Comparison of ENCODE assay signal across 11 cellular contexts in genomic region chr2:187169108-187169713, GRCh38.
DNase-seq lines count a peak whose midpoint lies in the region; ATAC-seq and TF ChIP-seq lines count a peak whose summit lies in the region.
"Had no signal": no experiment of that assay in that cellular context is flagged by ENCODE, and none has a peak within 500 bp of the region (broad histone marks: within the 10 kb centered on the region; RNA-seq: fewer than 3 reads in every experiment).

No MANE protein-coding gene starts in this region.

- H3K9me3 ChIP-seq in hepatocyte (ENCODE audit: low read depth): no peaks in the 10 kb centered on the region
- H3K9me3 ChIP-seq: breast epithelium had no signal

- no peak overlapping the region for H3K27ac ChIP-seq in hepatocyte
- H3K27ac ChIP-seq: breast epithelium had no signal

- H4K20me1 ChIP-seq in hepatocyte (ENCODE audit: insufficient read depth, poor library complexity, severe bottlenecking): no peaks in the 10 kb centered on the region

- H2AFZ ChIP-seq in hepatocyte: no peak overlapping the region

- peak; percentile 16 for DNase-seq in astrocyte of the spinal cord (ENCODE audit: low read depth, low spot score)
- no peak for DNase-seq in hepatocyte (ENCODE audit: low spot score)
- DNase-seq in NCI-H82 (lab: John Stamatoyannopoulos, UW): no peak
- no peak for DNase-seq in dedifferentiated amniotic fluid mesenchymal stem cell (ENCODE audit: extremely low spot score)
- DNase-seq in cerebellum (ENCODE audit: low spot score): no peak
- DNase-seq: DMS79, left cardiac atrium had no signal

- H3K4me3 ChIP-seq in astrocyte of the spinal cord (ENCODE audit: low read depth, low read length) (no peak overlapping the region), hepatocyte (no peak overlapping the region)
- H3K4me3 ChIP-seq: breast epithelium had no signal

- no peaks in the 10 kb centered on the region for H3K9me2 ChIP-seq in hepatocyte (replicated peaks; ENCODE audit: insufficient read depth)

- 65% methylated on average over 3 of the region's 3 CpGs for WGBS in hepatocyte (ENCODE audit: low lambda C conversion rate, missing lambda C conversion rate)

- H3K36me3 ChIP-seq in hepatocyte (replicated peaks; ENCODE audit: insufficient read depth, low read depth): no peaks in the 10 kb centered on the region
- H3K36me3 ChIP-seq: breast epithelium had no signal

- in situ Hi-C loops in astrocyte of the spinal cord (cut with HindIII; ENCODE audit: low sequenced_read_pairs): no loop called here

- TF ChIP-seq CTCF in astrocyte of the spinal cord (IDR thresholded peaks at IDR 0.05; ENCODE audit: low read depth, low read length): no peak
- no peak for TF ChIP-seq CTCF in hepatocyte (IDR thresholded peaks at IDR 0.05; ENCODE audit: poor library complexity)

- ATAC-seq in GM18502 (IDR thresholded peaks at IDR 0.05; ENCODE audit: poor library complexity, unreplicated experiment): peak; percentile 78
- ATAC-seq in GM21529 (IDR thresholded peaks at IDR 0.05; ENCODE audit: unreplicated experiment): peak; percentile 74
- ATAC-seq in HG03442 (IDR thresholded peaks at IDR 0.05; ENCODE audit: unreplicated experiment): peak; percentile 68

- H3K4me2 ChIP-seq in hepatocyte: no peak overlapping the region

- no peaks in the 10 kb centered on the region for H3K79me2 ChIP-seq in hepatocyte

- no peaks in the 10 kb centered on the region for H3K27me3 ChIP-seq in hepatocyte
- H3K27me3 ChIP-seq: breast epithelium had no signal

- H3K4me1 ChIP-seq in hepatocyte (ENCODE audit: insufficient read depth): no peaks in the 10 kb centered on the region
- H3K4me1 ChIP-seq: breast epithelium had no signal
